ENCODE assay signal across 15 cellular contexts in the genomic region with DNA sequence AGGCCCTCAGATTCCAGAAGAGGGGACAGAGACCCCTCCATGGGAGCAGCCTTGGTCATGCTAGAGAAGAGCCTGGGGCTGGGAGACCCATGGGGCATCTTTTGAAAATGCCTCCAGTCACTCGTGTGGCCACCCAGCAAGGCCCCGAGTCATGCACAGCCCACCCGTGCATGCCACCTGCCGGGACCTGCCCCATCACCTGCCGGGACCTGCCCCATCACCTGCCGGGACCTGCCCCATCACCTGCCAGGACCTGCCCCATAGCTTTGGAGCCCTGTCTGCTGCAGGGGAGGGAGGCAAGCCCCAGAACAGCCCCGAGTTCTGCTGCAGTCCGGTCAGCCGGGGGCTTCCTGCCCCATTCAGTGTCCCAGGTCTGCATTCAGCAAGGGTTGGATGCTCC.
"Had no signal": no experiment of that assay in that cellular context is flagged by ENCODE, and none has a peak within 500 bp of the region (broad histone marks: within the 10 kb centered on the region; RNA-seq: fewer than 3 reads in every experiment).

No MANE protein-coding gene starts in this region.

- ATAC-seq: gastroesophageal sphincter; left cardiac atrium; naive thymus-derived CD4-positive, alpha-beta T cell; stimulated activated memory B cell treated with anti-CD40 and anti-IgM and Interleukin-4, amounts not matched to agents 10 μg/mL and 1 μg/mL and 100 μg/mL, for 72 hours had no signal

- H3K4me3 Mint-ChIP-seq: activated naive CD4-positive, alpha-beta T cell treated with anti-CD3 and anti-CD28 coated beads, Interleukin-2, amount 50 U/mL, for 24 hours; activated T-cell treated with anti-CD3 and anti-CD28 coated beads, Interleukin-2, amount 50 U/mL, for 24 hours; endodermal cell; stimulated activated memory B cell treated with anti-CD40 and anti-IgM and Interleukin-4, amounts not matched to agents 10 μg/mL and 1 μg/mL and 100 μg/mL, for 72 hours had no signal

- H3K4me3 ChIP-seq: adrenal gland, gastroesophageal sphincter had no signal

- H3K27ac Mint-ChIP-seq: activated naive CD4-positive, alpha-beta T cell treated with anti-CD3 and anti-CD28 coated beads, Interleukin-2, amount 50 U/mL, for 24 hours; activated T-cell treated with anti-CD3 and anti-CD28 coated beads, Interleukin-2, amount 50 U/mL, for 24 hours; endodermal cell; naive thymus-derived CD4-positive, alpha-beta T cell had no signal

- H3K36me3 Mint-ChIP-seq: activated naive CD4-positive, alpha-beta T cell treated with anti-CD3 and anti-CD28 coated beads, Interleukin-2, amount 50 U/mL, for 24 hours; naive thymus-derived CD4-positive, alpha-beta T cell; stimulated activated memory B cell treated with anti-CD40 and anti-IgM and Interleukin-4, amounts not matched to agents 10 μg/mL and 1 μg/mL and 100 μg/mL, for 72 hours had no signal

- H3K36me3 ChIP-seq: adrenal gland, gastroesophageal sphincter, heart right ventricle had no signal

- DNase-seq: activated CD4-positive, alpha-beta T cell treated with anti-CD3 and anti-CD28 coated beads, Interleukin-2, amount 50 U/mL, for 48 hours; activated CD4-positive, CD25-positive, alpha-beta regulatory T cell treated with anti-CD3 and anti-CD28 coated beads, Interleukin-2, amount 50 U/mL, for 72 hours; activated T-cell treated with anti-CD3 and anti-CD28 coated beads, Interleukin-2, amount 50 U/mL, for 24 hours; adrenal gland; endodermal cell; erythroblast; heart right ventricle; left cardiac atrium; naive thymus-derived CD4-positive, alpha-beta T cell; nucleus accumbens; retina; T1000 had no signal

- H3K9me3 Mint-ChIP-seq: activated naive CD4-positive, alpha-beta T cell treated with anti-CD3 and anti-CD28 coated beads, Interleukin-2, amount 50 U/mL, for 24 hours; activated T-cell treated with anti-CD3 and anti-CD28 coated beads, Interleukin-2, amount 50 U/mL, for 24 hours; endodermal cell; naive thymus-derived CD4-positive, alpha-beta T cell; stimulated activated memory B cell treated with anti-CD40 and anti-IgM and Interleukin-4, amounts not matched to agents 10 μg/mL and 1 μg/mL and 100 μg/mL, for 72 hours had no signal

- H3K4me1 Mint-ChIP-seq: endodermal cell had no signal

- H3K9me3 ChIP-seq: adrenal gland, gastroesophageal sphincter, heart right ventricle had no signal
